Comparison of ENCODE assay signal across 22 cellular contexts in the genomic region with DNA sequence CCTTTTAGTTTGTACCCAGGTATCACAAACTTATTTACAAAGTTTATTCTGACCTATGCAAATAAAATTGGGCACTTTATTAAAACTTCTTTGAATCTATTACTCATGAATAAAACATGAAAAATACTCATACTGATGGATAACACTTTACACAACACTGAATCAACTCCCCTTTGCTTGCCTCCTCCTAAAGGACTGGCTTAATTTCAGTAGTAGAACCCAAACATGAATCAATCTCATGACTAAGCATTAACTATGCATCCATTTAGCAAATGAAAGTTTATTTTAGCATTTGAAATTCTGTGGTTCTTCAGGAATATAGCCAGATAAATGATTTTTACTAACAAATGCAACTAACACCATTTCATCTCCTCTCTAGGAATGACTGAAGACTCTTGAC. TPM values are rescaled to one million over a fixed set of nuclear protein-coding genes. Genes with fewer than 3 reads are reported as not detected.
A peak's percentile ranks its signal among the peaks of the same experiment; 100 is the strongest.
DNase-seq lines count a peak whose midpoint lies in the region; ATAC-seq and TF ChIP-seq lines count a peak whose summit lies in the region.
"Had no signal": no experiment of that assay in that cellular context is flagged by ENCODE, and none has a peak within 500 bp of the region (broad histone marks: within the 10 kb centered on the region; RNA-seq: fewer than 3 reads in every experiment).

No MANE protein-coding gene starts in this region.

- H3K36me3 ChIP-seq in breast epithelium: no peaks in the 10 kb centered on the region
- no peaks in the 10 kb centered on the region for H3K36me3 ChIP-seq in PC-3 (ENCODE audit: low read depth, low read length)
- H3K36me3 ChIP-seq in fibroblast of lung (ENCODE audit: control insufficient read depth, insufficient read depth, low read length): no peaks in the 10 kb centered on the region
- H3K36me3 ChIP-seq in skeletal muscle satellite cell (ENCODE audit: insufficient read depth, low read length): no peaks in the 10 kb centered on the region
- H3K36me3 ChIP-seq: upper lobe of left lung had no signal

- H3K4me1 Mint-ChIP-seq in MCF 10A (ENCODE audit: insufficient read depth, unreplicated experiment): peaks cover 6% of the 10 kb centered on the region
- H3K4me1 Mint-ChIP-seq: naive thymus-derived CD4-positive, alpha-beta T cell had no signal

- no TSS peak for BruUV-seq in MCF 10A (replicated peaks; lab: Mats Ljungman, UMichigan)
- BruUV-seq in PC-3 (replicated peaks; lab: Mats Ljungman, UMichigan): no TSS peak

- H3F3A ChIP-seq in PC-3 (ENCODE audit: low read length, unreplicated experiment): no peaks in the 10 kb centered on the region

- H3K27ac ChIP-seq in breast epithelium (no peak overlapping the region), PC-3 (ENCODE audit: low read length) (peak overlapping the region; percentile 33; the same call in 1 of the 2 replicates), fibroblast of lung (ENCODE audit: insufficient read depth, low read length) (no peak overlapping the region)
- H3K27ac ChIP-seq: 22Rv1, upper lobe of left lung had no signal

- H3K4me2 ChIP-seq in PC-3 (ENCODE audit: low read length) (peak overlapping the region; percentile 16; the same call in 1 of the 2 replicates), fibroblast of lung (ENCODE audit: extremely low read depth, insufficient read depth, low read length) (no peak overlapping the region), skeletal muscle satellite cell (ENCODE audit: low read length) (peak overlapping the region; percentile 2)

- no peaks in the 10 kb centered on the region for H3K27me3 ChIP-seq in breast epithelium
- H3K27me3 ChIP-seq in PC-3 (ENCODE audit: low read length): no peaks in the 10 kb centered on the region
- no peaks in the 10 kb centered on the region for H3K27me3 ChIP-seq in fibroblast of lung (ENCODE audit: control insufficient read depth, insufficient read depth, low read length)
- no peaks in the 10 kb centered on the region for H3K27me3 ChIP-seq in skeletal muscle satellite cell (ENCODE audit: control insufficient read depth, insufficient read depth, low read length)
- H3K27me3 ChIP-seq: upper lobe of left lung had no signal

- no peak overlapping the region for H2AFZ ChIP-seq in PC-3 (ENCODE audit: low read length)
- no peak overlapping the region for H2AFZ ChIP-seq in fibroblast of lung (ENCODE audit: low read length)

- CTCF ChIA-PET in MCF 10A (lab: Yijun Ruan, JAX): interaction anchor here (1.4 kb wide), 1 partner anchor 80 kb away, joined by 3 read pairs; no protein-coding TSS in a partner anchor
- CTCF ChIA-PET in PC-3 (lab: Charles Lee): no interaction called here

- H3K4me3 ChIP-seq in breast epithelium (no peak overlapping the region), PC-3 (ENCODE audit: low read length) (no peak overlapping the region), fibroblast of lung (replicated peaks in 1 of 4; ENCODE audit: control extremely low read depth in 1 of 4, insufficient read depth in 1 of 4, low read depth in 3 of 4, low read length in 4 of 4) (no peak overlapping the region), skeletal muscle satellite cell (ENCODE audit: low read length) (no peak overlapping the region)
- H3K4me3 ChIP-seq: upper lobe of left lung had no signal

- H3K9me3 Mint-ChIP-seq in MCF 10A (ENCODE audit: unreplicated experiment): peaks cover 16% of the 10 kb centered on the region
- H3K9me3 Mint-ChIP-seq: CD4-positive, alpha-beta T cell had no signal

- H3K4me1 ChIP-seq in breast epithelium (no peaks in the 10 kb centered on the region), PC-3 (ENCODE audit: insufficient read depth, low read length) (peaks cover 13% of the 10 kb centered on the region; the same call in 1 of the 2 replicates), fibroblast of lung (ENCODE audit: control insufficient read depth, extremely low read depth, insufficient read depth, low read length) (no peaks in the 10 kb centered on the region), skeletal muscle satellite cell (ENCODE audit: control insufficient read depth, insufficient read depth, low read length) (peaks cover 10% of the 10 kb centered on the region)
- H3K4me1 ChIP-seq: upper lobe of left lung had no signal

- H4K20me1 ChIP-seq in PC-3 (ENCODE audit: low read length): no peaks in the 10 kb centered on the region
- no peaks in the 10 kb centered on the region for H4K20me1 ChIP-seq in fibroblast of lung (ENCODE audit: control insufficient read depth, extremely low read depth, insufficient read depth, low read length)

- peak overlapping the region; percentile 59 for H3K27ac Mint-ChIP-seq in MCF 10A (ENCODE audit: low read depth, unreplicated experiment)
- H3K27ac Mint-ChIP-seq: activated B cell treated with CpG ODN at 0.5 μM for 24 hours; activated CD4-positive, alpha-beta memory T cell treated with anti-CD3 and anti-CD28 coated beads for 36 hours; CD4-positive, alpha-beta T cell; naive thymus-derived CD4-positive, alpha-beta T cell had no signal

- no peaks in the 10 kb centered on the region for H3K9me2 ChIP-seq in PC-3 (replicated peaks; ENCODE audit: low read length)

- POLR2A ChIA-PET in MCF 10A (lab: Yijun Ruan, JAX): interaction anchor here (1.0 to 1.5 kb wide), 2 partner anchors 31 to 40 kb away, joined by 3 to 6 read pairs; no protein-coding TSS in a partner anchor
- POLR2A ChIA-PET in PC-3 (lab: Charles Lee; ENCODE audit: unreplicated experiment): no interaction called here

- H3K9me3 ChIP-seq in breast epithelium (peaks cover 0 to 4% of the 10 kb centered on the region in 2 donors), PC-3 (ENCODE audit: low read length) (no peaks in the 10 kb centered on the region), fibroblast of lung (ENCODE audit: control insufficient read depth, insufficient read depth, low read depth, low read length) (no peaks in the 10 kb centered on the region), skeletal muscle satellite cell (replicated peaks; ENCODE audit: low read length) (no peaks in the 10 kb centered on the region)

- no peak for TF ChIP-seq POLR2A in breast epithelium (IDR thresholded peaks at IDR 0.05)

- ATAC-seq in PC-3 (peak; percentile 69), GM21786 (IDR thresholded peaks at IDR 0.05; ENCODE audit: unreplicated experiment) (no peak), GM19463 (IDR thresholded peaks at IDR 0.05; ENCODE audit: unreplicated experiment) (no peak)
- ATAC-seq: naive thymus-derived CD4-positive, alpha-beta T cell had no signal

- TF ChIP-seq CTCF in MCF 10A (IDR thresholded peaks at IDR 0.05; ENCODE audit: unreplicated experiment) (no peak), breast epithelium (IDR thresholded peaks at IDR 0.05) (no peak), PC-3 (conservative IDR thresholded peaks at IDR 0.05; ENCODE audit: low read depth, low read length) (no peak), fibroblast of lung (conservative IDR thresholded peaks at IDR 0.05 in 1 of 2, IDR thresholded peaks at IDR 0.05 in 1 of 2; ENCODE audit: low read depth in 1 of 2, low read length in 2 of 2) (no peak)

- no peak overlapping the region for H3K4me3 Mint-ChIP-seq in MCF 10A (ENCODE audit: unreplicated experiment)
- H3K4me3 Mint-ChIP-seq: activated B cell treated with CpG ODN at 0.5 μM for 24 hours; activated CD4-positive, alpha-beta memory T cell treated with anti-CD3 and anti-CD28 coated beads for 36 hours; CD4-positive, alpha-beta T cell; naive thymus-derived CD4-positive, alpha-beta T cell had no signal

- H3K79me2 ChIP-seq in PC-3 (ENCODE audit: low read length) (0 out of 2 replicates have a peak, but pooled peaks cover 6% of the 10 kb centered on the region), fibroblast of lung (ENCODE audit: control insufficient read depth, insufficient read depth, low read length) (no peaks in the 10 kb centered on the region)

- H3K27me3 Mint-ChIP-seq in MCF 10A (ENCODE audit: insufficient read depth, unreplicated experiment): no peaks in the 10 kb centered on the region
- H3K27me3 Mint-ChIP-seq: activated B cell treated with CpG ODN at 0.5 μM for 24 hours had no signal

- intact Hi-C loops in MCF 10A (cut with micrococcal nuclease): no loop called here
- intact Hi-C loops in breast epithelium (cut with DNase I; ENCODE audit: low total_unique reads): no loop called here
- intact Hi-C loops in PC-3 (cut with micrococcal nuclease): no loop called here

- no peaks in the 10 kb centered on the region for H3K36me3 Mint-ChIP-seq in MCF 10A (ENCODE audit: insufficient read depth, unreplicated experiment)
- H3K36me3 Mint-ChIP-seq: activated CD4-positive, alpha-beta memory T cell treated with anti-CD3 and anti-CD28 coated beads for 36 hours had no signal

- no peak overlapping the region for H3K9ac ChIP-seq in PC-3 (ENCODE audit: low read length)
- no peak overlapping the region for H3K9ac ChIP-seq in fibroblast of lung (ENCODE audit: insufficient read depth, low read length)
- no peak overlapping the region for H3K9ac ChIP-seq in skeletal muscle satellite cell (ENCODE audit: low read depth, low read length)

- DNase-seq in MCF 10A (ENCODE audit: unreplicated experiment): no peak
- no peak for DNase-seq in breast epithelium (ENCODE audit: low spot score in 2 of 2)
- DNase-seq in PC-3: peak; percentile 36
- peak; percentile 74 to 80 for DNase-seq in fibroblast of lung (ENCODE audit: low read depth in 2 of 2)
- DNase-seq in NCI-H1417 treated with DMSO at 0.1 percent for 48 hours (lab: John Stamatoyannopoulos, UW): no peak
- DNase-seq: activated B cell treated with CpG ODN at 0.5 μM for 24 hours; activated CD4-positive, alpha-beta memory T cell treated with anti-CD3 and anti-CD28 coated beads for 36 hours; activated gamma-delta T cell treated with Interleukin-2 at 50 U/mL for 16 hours; activated T-cell treated with anti-CD3 and anti-CD28 coated beads for 4 hours; amniotic stem cell; CD4-positive, alpha-beta T cell; cerebellar nuclear complex; erythroblast; naive thymus-derived CD4-positive, alpha-beta T cell; NCI-H187 treated with DMSO at 0.1 percent for 48 hours; NCI-H774; stimulated activated CD4-positive, alpha-beta T cell treated with anti-CD3 and anti-CD28 coated beads, Interleukin-15, amount 100 ng/mL, for 24 hours; upper lobe of left lung had no signal

RNA-seq across cellular contexts. Expression of a gene that starts 32.4 kb away (rescaled TPM):
- total RNA-seq in MCF 10A (2022) (18.6 and 26.7 TPM in 2 replicates), breast epithelium (10 to 100 TPM; 16.0 to 18.7 (median 17.7) TPM), PC-3 (2014; rRNA removed) (4.2 and 14.2 TPM in 2 replicates), fibroblast of lung (3.6 and 5.3 TPM in 2 replicates)
- polyA plus RNA-seq in fibroblast of lung: 5.6 and 6.9 TPM in 2 replicates
- 2.7 and 3.3 TPM in 2 replicates for polyA plus RNA-seq in fibroblast of lung (2012)
- 8.3 and 8.4 TPM in 2 replicates for polyA minus RNA-seq in fibroblast of lung (ENCODE audit: low replicate concordance)
- 6.6 and 7.4 TPM in 2 replicates for total RNA-seq in skeletal muscle satellite cell (2012; rRNA removed)
- polyA plus RNA-seq: naive thymus-derived CD4-positive, alpha-beta T cell had no signal

Comparison
In these comparisons a context has a peak if more than half of its experiments do, and no peak if none do; other contexts are left out.
1. DNase-seq: peak in PC-3 (single experiment) and fibroblast of lung (2 of 2); none in MCF 10A (single experiment), breast epithelium (0 of 2) and NCI-H1417 treated with DMSO at 0.1 percent for 48 hours (single experiment).